ENCODE assay signal across 8 cellular contexts in the genomic region with DNA sequence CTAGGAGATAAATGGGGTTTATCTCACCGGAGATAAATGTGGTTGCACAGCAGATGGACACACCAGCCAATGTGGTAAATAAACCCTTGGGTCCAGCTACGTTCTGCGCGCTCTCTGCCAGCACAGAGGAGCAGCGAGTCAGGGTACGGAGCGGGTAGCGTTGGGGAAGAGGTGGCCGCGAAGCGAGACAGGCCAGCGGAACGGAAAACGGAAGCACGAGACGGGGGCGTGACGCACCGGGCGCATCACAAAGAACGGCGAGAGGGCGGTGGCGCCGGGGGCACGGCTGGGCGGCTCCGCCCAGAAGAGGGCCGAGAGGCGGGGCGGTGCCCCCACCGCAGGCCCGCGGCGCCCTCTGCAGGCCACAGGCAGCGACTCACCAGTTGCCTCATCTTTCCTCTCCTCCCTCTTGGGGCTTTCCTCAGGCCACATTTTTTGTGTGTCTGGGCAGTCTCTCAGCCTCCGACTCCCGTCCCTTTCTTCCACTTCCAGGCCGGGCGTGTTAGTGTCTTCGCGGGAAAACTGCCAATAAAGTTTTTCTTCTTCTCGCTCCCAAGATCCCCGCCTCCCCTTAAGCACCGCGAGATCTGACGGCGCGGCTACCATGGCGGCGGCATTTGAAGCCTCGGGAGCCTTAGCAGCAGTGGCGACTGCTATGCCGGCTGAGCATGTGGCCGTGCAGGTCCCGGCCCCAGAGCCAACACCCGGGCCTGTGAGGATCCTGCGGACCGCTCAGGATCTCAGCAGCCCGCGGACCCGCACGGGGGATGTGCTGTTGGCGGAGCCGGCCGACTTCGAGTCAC. TPM values are rescaled to one million over a fixed set of nuclear protein-coding genes. Genes with fewer than 3 reads are reported as not detected.
DNase-seq lines count a peak whose midpoint lies in the region; TF ChIP-seq lines count a peak whose summit lies in the region.

A gene with protein sequence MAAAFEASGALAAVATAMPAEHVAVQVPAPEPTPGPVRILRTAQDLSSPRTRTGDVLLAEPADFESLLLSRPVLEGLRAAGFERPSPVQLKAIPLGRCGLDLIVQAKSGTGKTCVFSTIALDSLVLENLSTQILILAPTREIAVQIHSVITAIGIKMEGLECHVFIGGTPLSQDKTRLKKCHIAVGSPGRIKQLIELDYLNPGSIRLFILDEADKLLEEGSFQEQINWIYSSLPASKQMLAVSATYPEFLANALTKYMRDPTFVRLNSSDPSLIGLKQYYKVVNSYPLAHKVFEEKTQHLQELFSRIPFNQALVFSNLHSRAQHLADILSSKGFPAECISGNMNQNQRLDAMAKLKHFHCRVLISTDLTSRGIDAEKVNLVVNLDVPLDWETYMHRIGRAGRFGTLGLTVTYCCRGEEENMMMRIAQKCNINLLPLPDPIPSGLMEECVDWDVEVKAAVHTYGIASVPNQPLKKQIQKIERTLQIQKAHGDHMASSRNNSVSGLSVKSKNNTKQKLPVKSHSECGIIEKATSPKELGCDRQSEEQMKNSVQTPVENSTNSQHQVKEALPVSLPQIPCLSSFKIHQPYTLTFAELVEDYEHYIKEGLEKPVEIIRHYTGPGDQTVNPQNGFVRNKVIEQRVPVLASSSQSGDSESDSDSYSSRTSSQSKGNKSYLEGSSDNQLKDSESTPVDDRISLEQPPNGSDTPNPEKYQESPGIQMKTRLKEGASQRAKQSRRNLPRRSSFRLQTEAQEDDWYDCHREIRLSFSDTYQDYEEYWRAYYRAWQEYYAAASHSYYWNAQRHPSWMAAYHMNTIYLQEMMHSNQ (plus strand): TSS at position 581 of the 803 bp plus-strand sequence. CDS start 24 bp downstream, at position 605.

- H3K4me3 ChIP-seq in effector memory CD4-positive, alpha-beta T cell (ENCODE audit: insufficient read depth, low read depth, low read length, poor library complexity, severe bottlenecking): peak within 1 kb of the TSS; percentile 69
- H3K4me3 ChIP-seq in mesenchymal stem cell (ENCODE audit: insufficient read depth in 1 of 2, low read depth in 1 of 2, low read length in 2 of 2): peak within 1 kb of the TSS; percentile 89 to 96

- H3K79me1 ChIP-seq in mesenchymal stem cell (replicated peaks; ENCODE audit: low read length, poor library complexity, severe bottlenecking): peaks cover 9% of the 10 kb centered on the region

- H4K91ac ChIP-seq in mesenchymal stem cell (ENCODE audit: low read length): peak within 1 kb of the TSS; percentile 95

- H2AFZ ChIP-seq in mesenchymal stem cell (ENCODE audit: low read depth, low read length): peak within 1 kb of the TSS; percentile 97

- peak within 1 kb of the TSS; percentile 89 for H4K8ac ChIP-seq in mesenchymal stem cell (ENCODE audit: low read length)

- no peak within 1 kb of the TSS for H2AK5ac ChIP-seq in mesenchymal stem cell (ENCODE audit: low read length, severe bottlenecking)

- H2BK12ac ChIP-seq in mesenchymal stem cell (ENCODE audit: low read length in 2 of 2): peak within 1 kb of the TSS in 1 of 2 experiments; percentile 34

- peak within 1 kb of the TSS in 1 of 2 experiments; percentile 90 for H3K14ac ChIP-seq in mesenchymal stem cell (ENCODE audit: low read length in 2 of 2)

- DNase-seq in COR-L47 (lab: John Stamatoyannopoulos, UW) (peak; percentile 95), GM20000 (ENCODE audit: low spot score) (peak; percentile 96), HT-29 (ENCODE audit: low spot score) (peak; percentile 93), mesenchymal stem cell (peak; percentile 99)
- DNase-seq in NK-92 treated with Interleukin-12 subunit alpha and Interleukin-12 subunit beta, amount 100 ng/mL, for 24 hours (lab: John Stamatoyannopoulos, UW): peak; percentile 92
- peak; percentile 90 to 91 (median 90) for DNase-seq in effector memory CD4-positive, alpha-beta T cell
- peak; percentile 89 for DNase-seq in stimulated activated CD8-positive, alpha-beta memory T cell treated with anti-CD3 and anti-CD28 coated beads, Interleukin-12 subunit alpha, Interleukin-12 subunit beta, amount 100 ng/mL, for 4 hours (ENCODE audit: low read depth)

- H3K9me3 ChIP-seq in effector memory CD4-positive, alpha-beta T cell (ENCODE audit: control insufficient read depth, low read length): no peaks in the 10 kb centered on the region
- H3K9me3 ChIP-seq in mesenchymal stem cell (ENCODE audit: control insufficient read depth, low read length): no peaks in the 10 kb centered on the region

- H2BK15ac ChIP-seq in mesenchymal stem cell (ENCODE audit: low read depth, poor library complexity, severe bottlenecking): peak within 1 kb of the TSS; percentile 97

- H3K27ac ChIP-seq in effector memory CD4-positive, alpha-beta T cell (ENCODE audit: insufficient read depth, low read length, poor library complexity, severe bottlenecking): peak within 1 kb of the TSS; percentile 90
- H3K27ac ChIP-seq in mesenchymal stem cell (ENCODE audit: low read length, poor library complexity, severe bottlenecking): peak within 1 kb of the TSS; percentile 90

- H3K18ac ChIP-seq in mesenchymal stem cell (ENCODE audit: low read depth in 1 of 2, low read length in 2 of 2): peak within 1 kb of the TSS; percentile 94 to 98

- peak within 1 kb of the TSS; percentile 36 to 89 for H3K4ac ChIP-seq in mesenchymal stem cell (ENCODE audit: low read depth in 1 of 2, low read length in 2 of 2)

- no peak within 1 kb of the TSS for H2BK5ac ChIP-seq in mesenchymal stem cell (ENCODE audit: low read depth, low read length, poor library complexity, severe bottlenecking)

- H3K23ac ChIP-seq in mesenchymal stem cell (ENCODE audit: low read length in 2 of 2): peak within 1 kb of the TSS in 1 of 2 experiments; percentile 90

- no peaks in the 10 kb centered on the region for H3K27me3 ChIP-seq in effector memory CD4-positive, alpha-beta T cell (replicated peaks; ENCODE audit: control insufficient read depth, insufficient read depth, low read length, poor library complexity, severe bottlenecking)
- H3K27me3 ChIP-seq in mesenchymal stem cell (ENCODE audit: control insufficient read depth in 1 of 2, insufficient read depth in 1 of 2, low read length in 2 of 2): no peaks in the 10 kb centered on the region

- POLR2A ChIA-PET in activated CD8-positive, alpha-beta memory T cell treated with anti-CD3 and anti-CD28 coated beads for 36 hours (lab: Charles Lee): interaction anchor here (0.6 to 1.0 kb wide), 5 partner anchors 10 to 307 kb away, joined by 3 to 7 read pairs (median 4); a partner anchor contains a TSS

- CTCF ChIA-PET in activated CD8-positive, alpha-beta memory T cell treated with anti-CD3 and anti-CD28 coated beads for 36 hours (lab: Charles Lee): interaction anchor here (0.9 to 2.4 kb wide), 9 partner anchors 9 to 304 kb away, joined by 3 to 8 read pairs (median 4); no protein-coding TSS in a partner anchor

- H3K36me3 ChIP-seq in effector memory CD4-positive, alpha-beta T cell (ENCODE audit: control insufficient read depth, insufficient read depth, low read length): peaks cover 11% of the 10 kb centered on the region
- H3K36me3 ChIP-seq in mesenchymal stem cell (ENCODE audit: control insufficient read depth in 1 of 2, insufficient read depth in 2 of 2, low read depth in 1 of 2, low read length in 2 of 2): peaks cover 6 to 19% of the 10 kb centered on the region in 2 experiments

- peak within 1 kb of the TSS; percentile 83 for H3K4me2 ChIP-seq in mesenchymal stem cell (ENCODE audit: low read length, poor library complexity, severe bottlenecking)

- H2BK120ac ChIP-seq in mesenchymal stem cell (ENCODE audit: low read depth, low read length): peak within 1 kb of the TSS; percentile 35

- peaks cover 15% of the 10 kb centered on the region for H3K4me1 ChIP-seq in effector memory CD4-positive, alpha-beta T cell (ENCODE audit: control insufficient read depth, insufficient read depth, low read length, poor library complexity, severe bottlenecking)
- H3K4me1 ChIP-seq in mesenchymal stem cell (ENCODE audit: control insufficient read depth, insufficient read depth, low read depth, low read length): peaks cover 3% of the 10 kb centered on the region

- peak; percentile 97 for TF ChIP-seq CTCF in GM20000 (IDR thresholded peaks at IDR 0.05; ENCODE audit: extremely low read depth, missing control alignments)

- peak within 1 kb of the TSS; percentile 93 for H3K9ac ChIP-seq in mesenchymal stem cell (ENCODE audit: low read length)

- 1% methylated on average over 67 of the region's 67 CpGs for WGBS in mesenchymal stem cell

RNA-seq across cellular contexts. Expression of the gene that starts here (rescaled TPM):
- 18.5 and 24.1 TPM in 2 replicates for total RNA-seq in HT-29 (2014; rRNA removed; shearing (Covaris generic))
- 10 to 100 TPM; 21.8 to 23.8 TPM for total RNA-seq in activated CD8-positive, alpha-beta memory T cell treated with anti-CD3 and anti-CD28 coated beads for 36 hours
- 8.2 TPM for polyA plus RNA-seq in mesenchymal stem cell (2013, experiment 1 of 2)
- 9.0 TPM for polyA plus RNA-seq in mesenchymal stem cell (2013, experiment 2 of 2)

Comparison
In these comparisons a context has a peak if more than half of its experiments do, and no peak if none do; other contexts are left out.
1. Peak in every context shown above with its lines: DNase-seq, H3K4me3 ChIP-seq and H3K27ac ChIP-seq.